ENCODE assay signal across 11 cellular contexts in genomic region chr4:136637071-136637777, GRCh38.
DNase-seq lines count a peak whose midpoint lies in the region; ATAC-seq and TF ChIP-seq lines count a peak whose summit lies in the region.
"Had no signal": no experiment of that assay in that cellular context is flagged by ENCODE, and none has a peak within 500 bp of the region (broad histone marks: within the 10 kb centered on the region; RNA-seq: fewer than 3 reads in every experiment).

No MANE protein-coding gene starts in this region.

- peak; percentile 64 for TF ChIP-seq CTCF in GM13977 (IDR thresholded peaks at IDR 0.05; ENCODE audit: extremely low read depth, insufficient read depth, missing control alignments)

- DNase-seq in ACHN (peak; percentile 26), GM13977 (ENCODE audit: low spot score) (peak; percentile 13), OCI-M1 (lab: John Stamatoyannopoulos, UW) (peak; percentile 59), fibroblast of peridontal ligament (ENCODE audit: extremely low read depth) (peak; percentile 10), NCI-H2227 (lab: John Stamatoyannopoulos, UW; ENCODE audit: unreplicated experiment) (no peak), SKM-1 treated with dmso at 0.1 percent for 144 hours (lab: John Stamatoyannopoulos, UW; ENCODE audit: unreplicated experiment) (no peak)
- DNase-seq in activated CD8-positive, alpha-beta memory T cell treated with anti-CD3 and anti-CD28 coated beads, Interleukin-2, amount 50 U/mL, for 48 hours, result no peak
- DNase-seq: DMS79 treated with DMSO at 0.1 percent for 48 hours had no signal

- in situ Hi-C loops in ACHN (cut with HindIII; ENCODE audit: low pct_ligation_motif_present, low pct_unique_long_range_greater_than_20kb, low sequenced_read_pairs), result no loop called here
- in situ Hi-C loops in GM13977 (cut with MboI; ENCODE audit: low pct_unique_long_range_greater_than_20kb, low sequenced_read_pairs, unreplicated experiment), result no loop called here

- no peak for ATAC-seq in HG03432 (IDR thresholded peaks at IDR 0.05; ENCODE audit: unreplicated experiment)
- ATAC-seq: psoas muscle; stimulated activated memory B cell treated with anti-CD40 and anti-IgM and Interleukin-4, amounts not matched to agents 10 μg/mL and 1 μg/mL and 100 μg/mL, for 72 hours had no signal

Comparison
In these comparisons a context has a peak if more than half of its experiments do, and no peak if none do; other contexts are left out.
1. DNase-seq: peak in ACHN (single experiment), GM13977 (single experiment), OCI-M1 (single experiment) and fibroblast of peridontal ligament (single experiment); none in activated CD8-positive, alpha-beta memory T cell treated with anti-CD3 and anti-CD28 coated beads, Interleukin-2, amount 50 U/mL, for 48 hours (single experiment), NCI-H2227 (single experiment) and SKM-1 treated with dmso at 0.1 percent for 144 hours (single experiment).